22 cellular contexts compared by ENCODE assay signal in the genomic region with DNA sequence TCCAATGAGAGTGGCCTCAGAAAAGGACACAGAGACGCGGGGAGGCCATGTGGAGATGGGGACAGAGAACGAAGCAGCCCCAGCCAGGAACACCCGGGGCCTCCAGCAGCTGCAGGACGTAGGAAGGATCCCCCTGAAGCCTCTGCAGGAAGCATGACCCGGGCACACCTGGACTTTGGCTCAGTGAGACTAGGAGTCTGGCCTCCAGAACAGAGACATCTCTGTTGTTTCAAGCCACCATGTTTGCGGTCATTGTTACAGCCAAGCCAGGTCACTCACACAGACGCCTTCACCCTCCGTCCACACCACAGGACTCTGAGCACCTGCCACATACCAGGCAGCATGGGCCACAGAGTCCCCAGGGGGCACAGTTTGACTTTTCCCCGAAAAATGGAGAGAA.
"Had no signal": no experiment of that assay in that cellular context is flagged by ENCODE, and none has a peak within 500 bp of the region (broad histone marks: within the 10 kb centered on the region; RNA-seq: fewer than 3 reads in every experiment).

No MANE protein-coding gene starts in this region.

- H3K27me3 Mint-ChIP-seq: naive thymus-derived CD4-positive, alpha-beta T cell had no signal

- H3K4me2 ChIP-seq: hepatocyte had no signal

- H3K4me1 ChIP-seq: colonic mucosa, foreskin keratinocyte, pancreas, prostate gland, stomach, transverse colon, uterus had no signal

- H3K9me3 ChIP-seq: colonic mucosa, pancreas, prostate gland, spleen, stomach, thoracic aorta, transverse colon, uterus had no signal

- H3K27ac ChIP-seq: colonic mucosa, foreskin keratinocyte, hepatocyte, pancreas, prostate gland, spleen, stomach, thoracic aorta, transverse colon, uterus had no signal

- H3K27me3 ChIP-seq: colonic mucosa, foreskin keratinocyte, hepatocyte, pancreas, spleen, stomach, transverse colon, uterus had no signal

- H3K9me3 Mint-ChIP-seq: naive thymus-derived CD4-positive, alpha-beta T cell had no signal

- ATAC-seq: foreskin keratinocyte; left colon; left ventricle myocardium superior; naive thymus-derived CD4-positive, alpha-beta T cell; pancreas had no signal

- H3K36me3 Mint-ChIP-seq: naive thymus-derived CD4-positive, alpha-beta T cell had no signal

- H3K36me3 ChIP-seq: colonic mucosa, prostate gland, thoracic aorta, transverse colon, uterus had no signal

- H3K4me1 Mint-ChIP-seq: naive thymus-derived CD4-positive, alpha-beta T cell had no signal

- H3K4me3 ChIP-seq: colonic mucosa, hepatocyte, lung, pancreas, prostate gland, spleen, stomach, thoracic aorta, transverse colon, uterus had no signal

- H3K4me3 Mint-ChIP-seq: naive thymus-derived CD4-positive, alpha-beta T cell had no signal

- H3K27ac Mint-ChIP-seq: naive thymus-derived CD4-positive, alpha-beta T cell had no signal

- DNase-seq: colonic mucosa; dermis blood vessel endothelial cell; erythroblast; foreskin keratinocyte; head of caudate nucleus; left colon; left ventricle myocardium superior; naive thymus-derived CD4-positive, alpha-beta T cell; pancreas; spleen; stimulated activated CD4-positive, alpha-beta T cell treated with anti-CD3 and anti-CD28 coated beads, Interleukin-15, amount 100 ng/mL, for 24 hours; stimulated activated CD4-positive, alpha-beta T cell treated with anti-CD3 and anti-CD28 coated beads, Interleukin-1b, Interleukin-23, amount 100 ng/mL, for 48 hours; stimulated activated CD4-positive, alpha-beta T cell treated with anti-CD3 and anti-CD28 coated beads, Interleukin-4, amount 100 ng/mL, for 24 hours; stimulated activated naive CD4-positive, alpha-beta T cell; stomach; substantia nigra; transverse colon; uterus had no signal
